Comparison of ENCODE assay signal across 5 cellular contexts in the genomic region with DNA sequence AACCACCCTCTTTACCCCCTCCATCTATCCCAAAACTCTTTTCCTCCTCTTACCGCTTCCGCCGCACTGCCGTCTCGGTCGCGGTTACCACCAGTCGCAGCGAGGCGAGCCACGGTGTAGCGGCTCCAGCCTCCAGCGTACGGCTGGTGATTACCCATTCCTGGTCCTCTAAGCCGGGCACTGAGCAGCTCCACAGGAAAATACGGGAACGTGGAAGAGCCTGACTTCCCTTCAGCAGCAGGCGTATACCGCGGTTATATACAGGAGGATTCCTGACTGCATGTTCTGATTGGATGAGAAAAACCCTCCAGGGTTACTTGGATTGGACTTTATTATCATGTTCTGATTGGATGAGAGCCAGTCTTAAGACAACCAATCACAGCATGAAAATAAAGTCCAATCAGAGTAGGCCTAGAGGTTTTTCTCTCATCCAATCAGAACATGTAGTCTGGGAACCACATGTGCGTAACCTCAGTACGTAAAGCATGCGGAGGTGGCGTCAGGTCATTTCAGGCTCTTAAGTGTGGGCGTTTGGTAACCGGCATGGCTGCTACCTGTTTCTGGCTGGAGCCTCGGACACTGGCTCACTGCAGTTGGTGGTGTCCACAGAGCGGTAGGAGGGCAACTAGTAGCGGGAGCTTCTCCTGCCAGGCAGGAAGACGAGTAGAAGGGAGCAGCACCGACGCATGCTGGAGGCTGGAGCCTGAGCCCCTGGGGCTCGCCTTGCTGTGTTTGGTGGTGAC. TPM values are rescaled to one million over a fixed set of nuclear protein-coding genes. Genes with fewer than 3 reads are reported as not detected.
"Had no signal": no experiment of that assay in that cellular context is flagged by ENCODE, and none has a peak within 500 bp of the region (broad histone marks: within the 10 kb centered on the region; RNA-seq: fewer than 3 reads in every experiment).

A gene (plus strand): TSS at position 507 of the 743 bp plus-strand sequence. CDS start 8,867 bp downstream, outside the sequence.

RNA-seq across cellular contexts. Expression of the gene that starts here (rescaled TPM):
- total RNA-seq: glomerular endothelial cell, temporal lobe, upper lobe of right lung had no signal
- polyA plus RNA-seq: esophagus, lung had no signal
